Comparison of ENCODE assay signal across 6 cellular contexts in the genomic region with DNA sequence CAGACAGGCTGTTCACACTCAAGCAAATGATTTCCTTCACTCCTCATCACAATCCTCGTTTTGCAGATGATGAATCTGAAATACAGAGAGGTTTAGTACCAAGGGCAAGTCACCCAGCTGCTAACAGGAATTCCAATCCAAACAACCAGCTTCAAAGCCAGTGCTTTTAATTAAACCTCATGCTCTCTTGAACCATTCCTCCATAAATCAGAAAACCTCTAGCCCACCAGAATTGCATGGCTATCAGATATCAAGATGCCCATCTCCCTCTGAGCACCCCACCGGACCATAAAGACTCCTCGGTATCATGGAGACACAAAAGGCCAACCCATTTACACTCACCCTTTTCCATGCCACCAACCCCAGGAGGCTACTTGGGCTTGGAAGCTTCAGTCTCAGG. TPM values are rescaled to one million over a fixed set of nuclear protein-coding genes. Genes with fewer than 3 reads are reported as not detected.
"Had no signal": no experiment of that assay in that cellular context is flagged by ENCODE, and none has a peak within 500 bp of the region (broad histone marks: within the 10 kb centered on the region; RNA-seq: fewer than 3 reads in every experiment).

No MANE protein-coding gene starts in this region.

- DNase-seq: H7, HFFc6, IMR-90 had no signal

- H3K4me3 Mint-ChIP-seq: GM23338, HFFc6 had no signal

- H3K27ac Mint-ChIP-seq: GM23338, HFFc6 had no signal

- H3K9me3 ChIP-seq: HAP-1 had no signal

- H3K27ac ChIP-seq: HL-60 had no signal

- H3K36me3 ChIP-seq: HAP-1 had no signal

- H3K4me3 ChIP-seq: GM23338, HAP-1 had no signal

- H3K4me1 Mint-ChIP-seq: GM23338 had no signal

RNA-seq across cellular contexts. Expression of a gene that starts 46.0 kb away (rescaled TPM):
- total RNA-seq: GM23338, H7 had no signal
- polyA plus RNA-seq: GM23338 had no signal
